11 cellular contexts compared by ENCODE assay signal in the genomic region with DNA sequence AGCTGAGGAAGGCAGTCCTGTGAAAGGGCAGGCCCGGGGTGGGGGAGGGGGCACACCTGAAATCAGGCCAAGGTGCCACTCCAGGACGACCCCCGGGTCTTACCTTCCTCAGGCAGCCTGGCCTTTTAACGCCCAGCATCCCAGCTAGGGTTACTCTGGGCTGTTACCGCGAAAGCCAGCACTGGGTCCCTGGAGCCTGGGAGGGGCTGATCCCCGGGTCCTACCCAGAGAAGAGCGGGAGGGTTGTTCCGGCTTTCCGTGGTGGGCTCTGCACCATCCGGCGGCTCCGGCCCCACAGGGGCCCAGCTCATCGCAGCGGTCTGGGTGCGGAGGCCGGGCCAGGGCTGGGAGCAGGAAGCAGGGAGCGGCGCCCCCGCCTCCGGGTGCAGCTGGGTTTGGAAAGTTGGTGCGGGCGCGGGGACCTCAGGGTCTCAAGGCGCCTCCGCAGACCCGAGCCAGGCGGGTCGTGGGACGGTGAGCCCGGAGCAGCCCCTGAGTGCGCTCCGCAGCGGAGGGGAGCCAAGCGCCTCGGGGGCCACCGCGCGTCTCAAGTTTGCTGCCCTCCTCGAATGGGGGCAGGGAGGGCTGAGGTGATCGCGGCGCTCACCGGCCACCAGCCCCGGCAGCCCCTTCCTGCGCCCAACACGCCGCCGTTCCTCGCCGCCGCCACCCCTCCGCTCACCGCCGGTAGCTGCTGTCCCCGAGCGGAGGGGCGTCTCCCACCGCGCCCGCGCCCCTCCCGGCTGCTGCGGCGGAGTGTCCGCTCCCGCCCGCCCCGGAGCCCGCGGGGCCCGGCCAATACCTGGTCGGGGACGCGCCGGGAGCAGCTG. TPM values are rescaled to one million over a fixed set of nuclear protein-coding genes. Genes with fewer than 3 reads are reported as not detected.
A peak's percentile ranks its signal among the peaks of the same experiment; 100 is the strongest.
DNase-seq lines count a peak whose midpoint lies in the region; ATAC-seq and TF ChIP-seq lines count a peak whose summit lies in the region.
"Had no signal": no experiment of that assay in that cellular context is flagged by ENCODE, and none has a peak within 500 bp of the region (broad histone marks: within the 10 kb centered on the region; RNA-seq: fewer than 3 reads in every experiment).

No MANE protein-coding gene starts in this region.

- no peak overlapping the region for H3K4me3 Mint-ChIP-seq in activated CD4-positive, alpha-beta T cell treated with anti-CD3 and anti-CD28 coated beads, Interleukin-2, amount 10 ng/mL, durations not matched to agents 24 days and 14 days
- H3K4me3 Mint-ChIP-seq: activated naive CD4-positive, alpha-beta T cell treated with anti-CD3 and anti-CD28 coated beads, Interleukin-2, amount 10 ng/mL, durations not matched to agents 7 days and 5 days had no signal

- H3K4me1 ChIP-seq in colonic mucosa = no peaks in the 10 kb centered on the region
- H3K4me1 ChIP-seq in liver (ENCODE audit: control insufficient read depth in 4 of 4, insufficient read depth in 4 of 4, low read length in 3 of 4) = peaks cover 10 to 17% (median 12%) of the 10 kb centered on the region in 4 donors
- peaks cover 4% of the 10 kb centered on the region for H3K4me1 ChIP-seq in testis

- ATAC-seq in HG02973 (IDR thresholded peaks at IDR 0.05; ENCODE audit: unreplicated experiment) = no peak

- TF ChIP-seq RAD21 in liver (IDR thresholded peaks at IDR 0.05) = no peak

- no peak for TF ChIP-seq POLR2A in testis (IDR thresholded peaks at IDR 0.05)

- intact Hi-C loops in colonic mucosa (cut with DNase I) = no loop called here
- intact Hi-C loops in testis (cut with DNase I; ENCODE audit: low total_unique reads) = loop anchor here (10.0 kb wide), 1 partner anchor 100 kb away; no protein-coding TSS in a partner anchor
- intact Hi-C loops in activated CD4-positive, alpha-beta T cell treated with anti-CD3 and anti-CD28 coated beads, Interleukin-2, amount 10 ng/mL, durations not matched to agents 24 days and 14 days (cut with micrococcal nuclease) = no loop called here

- H3K9me3 ChIP-seq in colonic mucosa (no peaks in the 10 kb centered on the region), liver (ENCODE audit: control insufficient read depth in 4 of 4, low read length in 3 of 4) (no peaks in the 10 kb centered on the region), testis (no peaks in the 10 kb centered on the region)

- peaks cover 71% of the 10 kb centered on the region for H3K27me3 Mint-ChIP-seq in activated CD4-positive, alpha-beta T cell treated with anti-CD3 and anti-CD28 coated beads, Interleukin-2, amount 10 ng/mL, durations not matched to agents 24 days and 14 days

- H3K27ac ChIP-seq in colonic mucosa (no peak overlapping the region), liver (ENCODE audit: low read depth in 1 of 2, low read length in 2 of 2) (no peak overlapping the region), testis (no peak overlapping the region)

- H3K4me1 Mint-ChIP-seq in activated CD4-positive, alpha-beta T cell treated with anti-CD3 and anti-CD28 coated beads, Interleukin-2, amount 10 ng/mL, durations not matched to agents 24 days and 14 days = peaks cover 4% of the 10 kb centered on the region

- WGBS in liver = 3% methylated on average over 76 of the region's 76 CpGs
- 0% methylated on average over 52 of the region's 76 CpGs; no CpG with 5 or more reads in 1 of the 2 donors for WGBS in testis, 2 donors

- no peaks in the 10 kb centered on the region for H3K9me3 Mint-ChIP-seq in activated CD4-positive, alpha-beta T cell treated with anti-CD3 and anti-CD28 coated beads, Interleukin-2, amount 10 ng/mL, durations not matched to agents 24 days and 14 days
- H3K9me3 Mint-ChIP-seq: activated naive CD4-positive, alpha-beta T cell treated with anti-CD3 and anti-CD28 coated beads, Interleukin-2, amount 10 ng/mL, durations not matched to agents 7 days and 5 days had no signal

- no peaks in the 10 kb centered on the region for H3K36me3 Mint-ChIP-seq in activated CD4-positive, alpha-beta T cell treated with anti-CD3 and anti-CD28 coated beads, Interleukin-2, amount 10 ng/mL, durations not matched to agents 24 days and 14 days (ENCODE audit: low read depth)
- H3K36me3 Mint-ChIP-seq: activated naive CD4-positive, alpha-beta T cell treated with anti-CD3 and anti-CD28 coated beads, Interleukin-2, amount 10 ng/mL, durations not matched to agents 7 days and 5 days; CD14-positive monocyte had no signal

- H3K27ac Mint-ChIP-seq in activated CD4-positive, alpha-beta T cell treated with anti-CD3 and anti-CD28 coated beads, Interleukin-2, amount 10 ng/mL, durations not matched to agents 24 days and 14 days = no peak overlapping the region
- H3K27ac Mint-ChIP-seq: activated naive CD4-positive, alpha-beta T cell treated with anti-CD3 and anti-CD28 coated beads, Interleukin-2, amount 10 ng/mL, durations not matched to agents 7 days and 5 days; CD14-positive monocyte had no signal

- H3K27me3 ChIP-seq in colonic mucosa (peaks cover 38% of the 10 kb centered on the region), liver (ENCODE audit: control insufficient read depth in 4 of 4, insufficient read depth in 4 of 4, low read length in 3 of 4) (peaks cover 0 to 6% (median 2%) of the 10 kb centered on the region in 4 donors), testis (no peaks in the 10 kb centered on the region)

- DNase-seq in NCI-H2227 (lab: John Stamatoyannopoulos, UW; ENCODE audit: unreplicated experiment) (peak; percentile 42), NCI-H2227 treated with DMSO at 0.1 percent for 48 hours (lab: John Stamatoyannopoulos, UW) (no peak), colonic mucosa (no peak), testis (no peak), NCI-H1105 (lab: John Stamatoyannopoulos, UW) (no peak)
- no peak for DNase-seq in activated CD4-positive, alpha-beta T cell treated with anti-CD3 and anti-CD28 coated beads, Interleukin-2, amount 10 ng/mL, durations not matched to agents 24 days and 14 days
- DNase-seq: OCI-M1 had no signal

- H3K36me3 ChIP-seq in colonic mucosa = no peaks in the 10 kb centered on the region
- peaks cover 0 to 2% (median 0%) of the 10 kb centered on the region in 4 donors for H3K36me3 ChIP-seq in liver (ENCODE audit: control insufficient read depth in 4 of 4, insufficient read depth in 3 of 4, low read depth in 1 of 4, low read length in 3 of 4)
- H3K36me3 ChIP-seq in testis (ENCODE audit: low read depth, missing control alignments) = no peaks in the 10 kb centered on the region

- H3K4me3 ChIP-seq in colonic mucosa = peak overlapping the region; percentile 46
- peak overlapping the region in 2 of 3 donors; percentile 24 to 63 for H3K4me3 ChIP-seq in liver (ENCODE audit: low read depth in 1 of 3, low read length in 3 of 3)
- H3K4me3 ChIP-seq in testis = peak overlapping the region; percentile 52 to 64

- H3K9ac ChIP-seq in colonic mucosa (ENCODE audit: low read depth in 2 of 2, low read length in 2 of 2) (peak overlapping the region in 1 of 2 donors; percentile 43), liver (ENCODE audit: low read depth in 1 of 2, low read length in 2 of 2) (no peak overlapping the region)

- TF ChIP-seq CTCF in colonic mucosa (IDR thresholded peaks at IDR 0.05) (no peak), liver (IDR thresholded peaks at IDR 0.05; ENCODE audit: low read depth, low read length, missing input control) (no peak), testis (IDR thresholded peaks at IDR 0.05) (no peak)

TF ChIP-seq in liver, 16 proteins besides CTCF, POLR2A, EP300 and RAD21 (continues in another document):
- TF ChIP-seq SP1 (IDR thresholded peaks at IDR 0.05) (no peak), NR2F2 (IDR thresholded peaks at IDR 0.05) (no peak), GABPA (IDR thresholded peaks at IDR 0.05 in 1 of 2, conservative IDR thresholded peaks at IDR 0.05 in 1 of 2) (no peak), FOXA1 (IDR thresholded peaks at IDR 0.05) (no peak), JUND (IDR thresholded peaks at IDR 0.05) (no peak), EGR1 (IDR thresholded peaks at IDR 0.05; ENCODE audit: low read depth in 2 of 2) (no peak), HNF4G (IDR thresholded peaks at IDR 0.05) (no peak), FOXA2 (IDR thresholded peaks at IDR 0.05) (no peak), YY1 (IDR thresholded peaks at IDR 0.05) (no peak), RXRA (IDR thresholded peaks at IDR 0.05) (no peak)
- TF ChIP-seq, protein P1, sequence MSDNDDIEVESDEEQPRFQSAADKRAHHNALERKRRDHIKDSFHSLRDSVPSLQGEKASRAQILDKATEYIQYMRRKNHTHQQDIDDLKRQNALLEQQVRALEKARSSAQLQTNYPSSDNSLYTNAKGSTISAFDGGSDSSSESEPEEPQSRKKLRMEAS (IDR thresholded peaks at IDR 0.05) = no peak
- TF ChIP-seq, protein P2, sequence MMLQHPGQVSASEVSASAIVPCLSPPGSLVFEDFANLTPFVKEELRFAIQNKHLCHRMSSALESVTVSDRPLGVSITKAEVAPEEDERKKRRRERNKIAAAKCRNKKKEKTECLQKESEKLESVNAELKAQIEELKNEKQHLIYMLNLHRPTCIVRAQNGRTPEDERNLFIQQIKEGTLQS (IDR thresholded peaks at IDR 0.05) = no peak

RNA-seq across cellular contexts. Expression of a gene that starts 0.8 kb away (rescaled TPM):
- total RNA-seq in colonic mucosa = under 1 TPM; 0.54 to 0.58 TPM
- total RNA-seq in liver = under 1 TPM; 0.23 to 0.59 TPM
- under 1 TPM; 0.32 to 0.81 TPM for polyA plus RNA-seq in liver
- 10 to 100 TPM in 1 of 2 donors, 1 to 10 TPM in 1; 6.2 to 10.6 TPM for total RNA-seq in testis
- polyA plus RNA-seq in testis (ENCODE audit: insufficient read depth, low read depth, low replicate concordance) = 17.1 TPM
- total RNA-seq in activated CD4-positive, alpha-beta T cell treated with anti-CD3 and anti-CD28 coated beads, Interleukin-2, amount 10 ng/mL, durations not matched to agents 24 days and 14 days = 0.28 and 0.36 TPM in 2 replicates
- polyA plus RNA-seq: CD14-positive monocyte had no signal
